Comparison of ENCODE assay signal across 12 cellular contexts in genomic region chr11:44120169-44120568, GRCh38. TPM values are rescaled to one million over a fixed set of nuclear protein-coding genes. Genes with fewer than 3 reads are reported as not detected.
DNase-seq lines count a peak whose midpoint lies in the region; ATAC-seq, FAIRE-seq and TF ChIP-seq lines count a peak whose summit lies in the region.
"Had no signal": no experiment of that assay in that cellular context is flagged by ENCODE, and none has a peak within 500 bp of the region (broad histone marks: within the 10 kb centered on the region; RNA-seq: fewer than 3 reads in every experiment).

No MANE protein-coding gene starts in this region.

- no peak for FAIRE-seq in HepG2 (lab: Jason Lieb, UNC)

- H3K4me3 ChIP-seq in BJ (ENCODE audit: low read depth, low read length) (no peak overlapping the region), Loucy (ENCODE audit: low read length, poor library complexity, severe bottlenecking) (no peak overlapping the region), colonic mucosa (no peak overlapping the region), HepG2 (replicated peaks in 1 of 3; ENCODE audit: insufficient read depth in 1 of 3, low read depth in 2 of 3, low read length in 3 of 3) (no peak overlapping the region)
- H3K4me3 ChIP-seq: dorsolateral prefrontal cortex had no signal

- no peak overlapping the region for H3K4me2 ChIP-seq in Loucy (ENCODE audit: low read depth, low read length, poor library complexity, severe bottlenecking)
- no peak overlapping the region for H3K4me2 ChIP-seq in HepG2 (ENCODE audit: low read depth, low read length)

- TF ChIP-seq CTCF in BJ (IDR thresholded peaks at IDR 0.05; ENCODE audit: insufficient read depth, low read depth, low read length) (peak; percentile 22; the same call in 1 of the 2 replicates), Loucy (conservative IDR thresholded peaks at IDR 0.05; ENCODE audit: low read length) (peak; percentile 52), colonic mucosa (IDR thresholded peaks at IDR 0.05) (peak; percentile 10), HepG2 (CRISPR knock-in tag; IDR thresholded peaks at IDR 0.05) (0 out of 2 replicates have a peak, but pooled peaks have one; percentile 27), mesothelial cell of epicardium (IDR thresholded peaks at IDR 0.05; ENCODE audit: unreplicated experiment) (no peak)

- no TSS peak for BruUV-seq in HepG2 (replicated peaks; lab: Mats Ljungman, UMichigan)

- intact Hi-C loops in colonic mucosa (cut with DNase I) (no loop called here), HepG2 (cut with micrococcal nuclease; ENCODE audit: unreplicated experiment) (no loop called here)

- H2AFZ ChIP-seq in Loucy (ENCODE audit: low read length), result no peak overlapping the region
- no peak overlapping the region for H2AFZ ChIP-seq in HepG2 (ENCODE audit: low read length)

- no peak overlapping the region for H3K4me3 Mint-ChIP-seq in mesothelial cell of epicardium
- H3K4me3 Mint-ChIP-seq: activated T-cell treated with anti-CD3 and anti-CD28 coated beads, Interleukin-2, amount 50 U/mL, for 72 hours had no signal

- no peaks in the 10 kb centered on the region for H4K20me1 ChIP-seq in Loucy (ENCODE audit: insufficient read depth, low read length, poor library complexity, severe bottlenecking)
- H4K20me1 ChIP-seq in HepG2 (ENCODE audit: insufficient read depth, low read length), result no peaks in the 10 kb centered on the region

- POLR2A ChIA-PET in BJ (lab: Charles Lee) (no interaction called here), HepG2 (lab: Yijun Ruan, JAX) (no interaction called here)

- H3K79me2 ChIP-seq in Loucy (ENCODE audit: insufficient read depth, low read length) (no peaks in the 10 kb centered on the region), HepG2 (ENCODE audit: insufficient read depth, low read length) (no peaks in the 10 kb centered on the region)

- H3K4me1 ChIP-seq in Loucy (ENCODE audit: insufficient read depth, low read length, poor library complexity, severe bottlenecking) (peaks cover 6% of the 10 kb centered on the region), colonic mucosa (no peaks in the 10 kb centered on the region), HepG2 (ENCODE audit: insufficient read depth, low read length) (no peaks in the 10 kb centered on the region)

- DNase-seq in BJ (ENCODE audit: low read depth) (no peak), colonic mucosa (no peak), HepG2 (ENCODE audit: low spot score) (no peak), AG08395 (ENCODE audit: low spot score) (no peak), mesothelial cell of epicardium (ENCODE audit: low spot score in 2 of 2, unreplicated experiment in 2 of 2) (no peak)
- DNase-seq: activated T-cell treated with anti-CD3 and anti-CD28 coated beads, Interleukin-2, amount 50 U/mL, for 72 hours; dorsolateral prefrontal cortex; NCI-H2171 treated with DMSO at 0.1 percent for 48 hours; retina had no signal

- H3K36me3 ChIP-seq in BJ (ENCODE audit: control insufficient read depth, insufficient read depth, low read length), result peaks cover 6% of the 10 kb centered on the region; the same call in 1 of the 2 replicates
- peaks cover 58% of the 10 kb centered on the region for H3K36me3 ChIP-seq in Loucy (ENCODE audit: insufficient read depth, low read length)
- H3K36me3 ChIP-seq in colonic mucosa, result no peaks in the 10 kb centered on the region
- peaks cover 4 to 32% of the 10 kb centered on the region in 2 experiments for H3K36me3 ChIP-seq in HepG2 (replicated peaks in 1 of 2; ENCODE audit: control insufficient read depth in 1 of 2, insufficient read depth in 2 of 2, low read length in 2 of 2)

- TF ChIP-seq EP300 in HepG2 (IDR thresholded peaks at IDR 0.05; ENCODE audit: low read depth in 2 of 2, low read length in 2 of 2) (no peak), HepG2 (CRISPR knock-in tag; IDR thresholded peaks at IDR 0.05; ENCODE audit: borderline replicate concordance) (no peak)

- CTCF ChIA-PET in BJ (lab: Yijun Ruan, JAX) (interaction anchor here (0.7 to 2.6 kb wide), 8 partner anchors 10 to 58 kb away, joined by 3 to 13 read pairs (median 5); no protein-coding TSS in a partner anchor), HepG2 (lab: Yijun Ruan, JAX; ENCODE audit: low intra/inter-chr PET ratio, low total read pairs) (interaction anchor here (1.2 to 1.7 kb wide), 2 partner anchors 10 to 25 kb away, joined by 3 to 7 read pairs; partner anchors contain the start of gene EXT2)

- ATAC-seq in HepG2 (peak; percentile 77), GM18520 (IDR thresholded peaks at IDR 0.05; ENCODE audit: unreplicated experiment) (no peak), GM21786 (IDR thresholded peaks at IDR 0.05; ENCODE audit: unreplicated experiment) (no peak)
- ATAC-seq: activated T-cell treated with anti-CD3 and anti-CD28 coated beads, Interleukin-2, amount 50 U/mL, for 72 hours had no signal

- no peaks in the 10 kb centered on the region for H3K4me1 Mint-ChIP-seq in mesothelial cell of epicardium

- in situ Hi-C loops in HepG2 (cut with HindIII; ENCODE audit: extremely low pct_ligation_motif_present, low pct_unique_long_range_greater_than_20kb), result no loop called here

- H3K9me3 ChIP-seq in Loucy (ENCODE audit: insufficient read depth, low read depth, low read length), result no peaks in the 10 kb centered on the region
- no peaks in the 10 kb centered on the region for H3K9me3 ChIP-seq in colonic mucosa
- no peaks in the 10 kb centered on the region for H3K9me3 ChIP-seq in HepG2 (ENCODE audit: low read length)

- H3K36me3 Mint-ChIP-seq in mesothelial cell of epicardium, result peaks cover 33% of the 10 kb centered on the region

- TF ChIP-seq POLR2A in HepG2 (IDR thresholded peaks at IDR 0.05; ENCODE audit: insufficient read depth in 1 of 2, low read depth in 2 of 2, low read length in 2 of 2), result no peak

- H3K27ac ChIP-seq in colonic mucosa, result no peak overlapping the region
- no peak overlapping the region for H3K27ac ChIP-seq in HepG2 (ENCODE audit: extremely low read length, insufficient read depth, low read length)
- H3K27ac ChIP-seq: dorsolateral prefrontal cortex had no signal

- H3K9me3 Mint-ChIP-seq in mesothelial cell of epicardium, result no peaks in the 10 kb centered on the region
- H3K9me3 Mint-ChIP-seq: activated T-cell treated with anti-CD3 and anti-CD28 coated beads, Interleukin-2, amount 50 U/mL, for 72 hours had no signal

- H3F3A ChIP-seq in Loucy (ENCODE audit: low read depth), result no peaks in the 10 kb centered on the region

- no peak for TF ChIP-seq RAD21 in HepG2 (CRISPR knock-in tag; IDR thresholded peaks at IDR 0.05)

- no peaks in the 10 kb centered on the region for H3K9me2 ChIP-seq in Loucy (replicated peaks; ENCODE audit: low read depth, low read length)

- no peaks in the 10 kb centered on the region for H3K27me3 Mint-ChIP-seq in mesothelial cell of epicardium (ENCODE audit: low read depth)

- WGBS in HepG2 (ENCODE audit: low lambda C conversion rate), result 88% methylated on average over 5 of the region's 5 CpGs

- H3K27ac Mint-ChIP-seq in mesothelial cell of epicardium, result no peak overlapping the region
- H3K27ac Mint-ChIP-seq: activated T-cell treated with anti-CD3 and anti-CD28 coated beads, Interleukin-2, amount 50 U/mL, for 72 hours had no signal

- H3K27me3 ChIP-seq in BJ (ENCODE audit: control insufficient read depth, insufficient read depth, low read length) (no peaks in the 10 kb centered on the region), Loucy (ENCODE audit: insufficient read depth, low read length, poor library complexity, severe bottlenecking) (no peaks in the 10 kb centered on the region), colonic mucosa (no peaks in the 10 kb centered on the region), HepG2 (ENCODE audit: control insufficient read depth in 1 of 2, insufficient read depth in 2 of 2, low read length in 2 of 2) (no peaks in the 10 kb centered on the region)
- H3K27me3 ChIP-seq: dorsolateral prefrontal cortex had no signal

- H3K9ac ChIP-seq in Loucy (ENCODE audit: low read depth, low read length, poor library complexity, severe bottlenecking) (no peak overlapping the region), colonic mucosa (ENCODE audit: low read depth in 2 of 2, low read length in 2 of 2) (no peak overlapping the region), HepG2 (ENCODE audit: insufficient read depth, low read depth, low read length) (no peak overlapping the region)

RNA-seq across cellular contexts. Expression of gene EXT2, which starts 24.7 kb away (rescaled TPM):
- polyA plus RNA-seq in BJ (2011; rRNA removed), result 171 and 196 TPM in 2 replicates
- 98.3 and 182 TPM in 2 replicates for polyA minus RNA-seq in BJ (2011; rRNA and poly(A)+ RNA removed)
- 10 to 100 TPM; 53.2 to 54.7 TPM for total RNA-seq in colonic mucosa
- 32.7 and 68.7 TPM in 2 replicates for total RNA-seq in HepG2 (2016; rRNA removed; fragmentation: Illumina TruSeq; extraction: Trizol)
- total RNA-seq in HepG2 (2016; cell fraction: cytosol; rRNA removed; fragmentation: Illumina TruSeq; extraction: Trizol; ENCODE audit: low read depth), result 8.6 and 10.8 TPM in 2 replicates
- 30.5 and 64.4 TPM in 2 replicates for total RNA-seq in HepG2 (2016; cell fraction: insoluble cytoplasmic fraction; rRNA removed; fragmentation: Illumina TruSeq; extraction: Trizol)
- total RNA-seq in HepG2 (2016; cell fraction: membrane; rRNA removed; fragmentation: Illumina TruSeq; extraction: Trizol), result 16.9 and 17.7 TPM in 2 replicates
- 60.9 and 75.9 TPM in 2 replicates for total RNA-seq in HepG2 (2016; cell fraction: nucleus; rRNA removed; fragmentation: Illumina TruSeq; extraction: Trizol)
- polyA plus RNA-seq in HepG2 (2011; rRNA removed), result 55.0 and 61.5 TPM in 2 replicates
- polyA plus RNA-seq in HepG2 (2011; cell fraction: cytosol; rRNA removed), result 53.3 and 56.3 TPM in 2 replicates
- polyA plus RNA-seq in HepG2 (2011; cell fraction: nucleus; rRNA removed), result 20.6 and 24.5 TPM in 2 replicates
- polyA plus RNA-seq in HepG2 (2012), result 37.3 and 38.6 TPM in 2 replicates
- polyA plus RNA-seq in HepG2 (2016; cell fraction: cytosol; fragmentation: Illumina TruSeq; extraction: Trizol; ENCODE audit: low read depth), result 3.9 and 4.0 TPM in 2 replicates
- polyA plus RNA-seq in HepG2 (2016; cell fraction: insoluble cytoplasmic fraction; fragmentation: Illumina TruSeq; extraction: Trizol; ENCODE audit: low read depth), result 24.3 and 25.4 TPM in 2 replicates
- 8.2 and 8.3 TPM in 2 replicates for polyA plus RNA-seq in HepG2 (2016; cell fraction: membrane; fragmentation: Illumina TruSeq; extraction: Trizol; ENCODE audit: low read depth)
- 51.5 and 55.1 TPM in 2 replicates for polyA plus RNA-seq in HepG2 (2016; cell fraction: nucleus; fragmentation: Illumina TruSeq; extraction: Trizol; ENCODE audit: insufficient read depth, low read depth)
- polyA minus RNA-seq in HepG2 (2011; rRNA and poly(A)+ RNA removed; ENCODE audit: low replicate concordance), result 78.0 and 127 TPM in 2 replicates
- polyA minus RNA-seq in HepG2 (2011; cell fraction: cytosol; rRNA and poly(A)+ RNA removed), result 45.5 and 50.2 TPM in 2 replicates
- polyA minus RNA-seq in HepG2 (2011; cell fraction: nucleus; rRNA and poly(A)+ RNA removed), result 51.2 and 60.8 TPM in 2 replicates
- total RNA-seq in mesothelial cell of epicardium, result 74.9 to 77.7 TPM (median 75.0 TPM) in 3 replicates

RNA-seq across cellular contexts. Expression of gene ACCS, which starts 54.1 kb away (rescaled TPM):
- polyA plus RNA-seq in BJ (2011; rRNA removed), result 8.1 and 13.7 TPM in 2 replicates
- polyA minus RNA-seq in BJ (2011; rRNA and poly(A)+ RNA removed), result 4.2 and 5.8 TPM in 2 replicates
- 10 to 100 TPM in 1 of 2 donors, 1 to 10 TPM in 1; 9.2 to 20.0 TPM for total RNA-seq in colonic mucosa
- total RNA-seq in HepG2 (2016; rRNA removed; fragmentation: Illumina TruSeq; extraction: Trizol), result 0.29 and 0.55 TPM in 2 replicates
- total RNA-seq in HepG2 (2016; cell fraction: cytosol; rRNA removed; fragmentation: Illumina TruSeq; extraction: Trizol; ENCODE audit: low read depth), result 0.10 TPM in 1 of 2 replicates, not detected in the other
- total RNA-seq in HepG2 (2016; cell fraction: insoluble cytoplasmic fraction; rRNA removed; fragmentation: Illumina TruSeq; extraction: Trizol), result 0.67 TPM in 1 of 2 replicates, not detected in the other
- total RNA-seq in HepG2 (2016; cell fraction: membrane; rRNA removed; fragmentation: Illumina TruSeq; extraction: Trizol), result not detected in 2 replicates
- total RNA-seq in HepG2 (2016; cell fraction: nucleus; rRNA removed; fragmentation: Illumina TruSeq; extraction: Trizol), result 0.81 and 1.4 TPM in 2 replicates
- 0.39 and 0.59 TPM in 2 replicates for polyA plus RNA-seq in HepG2 (2011; rRNA removed)
- 0.03 and 0.08 TPM in 2 replicates for polyA plus RNA-seq in HepG2 (2011; cell fraction: cytosol; rRNA removed)
- 3.1 and 3.4 TPM in 2 replicates for polyA plus RNA-seq in HepG2 (2011; cell fraction: nucleus; rRNA removed)
- 0.24 and 0.48 TPM in 2 replicates for polyA plus RNA-seq in HepG2 (2012)
- not detected in 2 replicates for polyA plus RNA-seq in HepG2 (2016; cell fraction: cytosol; fragmentation: Illumina TruSeq; extraction: Trizol; ENCODE audit: low read depth)
- polyA plus RNA-seq in HepG2 (2016; cell fraction: insoluble cytoplasmic fraction; fragmentation: Illumina TruSeq; extraction: Trizol; ENCODE audit: low read depth), result not detected in 2 replicates
- not detected in 2 replicates for polyA plus RNA-seq in HepG2 (2016; cell fraction: membrane; fragmentation: Illumina TruSeq; extraction: Trizol; ENCODE audit: low read depth)
- 1.4 and 2.4 TPM in 2 replicates for polyA plus RNA-seq in HepG2 (2016; cell fraction: nucleus; fragmentation: Illumina TruSeq; extraction: Trizol; ENCODE audit: insufficient read depth, low read depth)
- polyA minus RNA-seq in HepG2 (2011; rRNA and poly(A)+ RNA removed; ENCODE audit: low replicate concordance), result 0.10 and 7.7 TPM in 2 replicates
- polyA minus RNA-seq in HepG2 (2011; cell fraction: cytosol; rRNA and poly(A)+ RNA removed), result not detected in 2 replicates
- 0.90 and 1.7 TPM in 2 replicates for polyA minus RNA-seq in HepG2 (2011; cell fraction: nucleus; rRNA and poly(A)+ RNA removed)
- total RNA-seq in mesothelial cell of epicardium, result 54.2 to 60.1 TPM (median 58.3 TPM) in 3 replicates

Comparison
In these comparisons a context has a peak if more than half of its experiments do, and no peak if none do; other contexts are left out.
1. RNA of gene ACCS, which starts 54.1 kb away (total RNA-seq): 54.2 to 60.1 TPM in mesothelial cell of epicardium and 9.2 to 20.0 TPM in colonic mucosa; 0.10 to 1.4 TPM in HepG2; every median in the first group is over 4 times any median in the second.